8 cellular contexts compared by ENCODE assay signal in the genomic region with DNA sequence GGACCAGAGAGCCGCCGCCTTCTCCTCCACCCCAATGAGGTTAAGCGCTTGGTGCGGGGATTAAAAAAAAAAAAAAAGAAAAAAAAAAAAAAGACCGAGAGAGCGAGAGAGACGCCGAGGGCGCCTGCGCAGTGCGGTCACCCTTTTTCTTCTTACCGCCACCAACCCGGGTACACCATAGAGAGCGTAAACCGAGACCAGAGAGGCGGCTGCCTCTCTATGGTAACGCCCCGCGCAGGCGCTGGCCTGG. TPM values are rescaled to one million over a fixed set of nuclear protein-coding genes. Genes with fewer than 3 reads are reported as not detected.
DNase-seq lines count a peak whose midpoint lies in the region; TF ChIP-seq lines count a peak whose summit lies in the region.

Gene CLASP1 (minus strand): TSS at position 61 of the 250 bp plus-strand sequence. CDS start 43,567 bp downstream, outside the sequence.

- peaks cover 14% of the 10 kb centered on the region for H3K36me3 Mint-ChIP-seq in nephron progenitor cell (ENCODE audit: low read depth)

- H4K20me1 ChIP-seq in GM23248 (ENCODE audit: insufficient read depth), result no peaks in the 10 kb centered on the region

- H3K36me3 ChIP-seq in GM23248 (ENCODE audit: low read depth) (no peaks in the 10 kb centered on the region), stomach smooth muscle (ENCODE audit: control insufficient read depth in 2 of 2, insufficient read depth in 2 of 2, low read length in 2 of 2) (no peaks in the 10 kb centered on the region)

- peaks cover 10% of the 10 kb centered on the region for H3F3A ChIP-seq in GM23248 (ENCODE audit: insufficient read depth)

- peak within 1 kb of the TSS; percentile 98 for H2AFZ ChIP-seq in GM23248

- peak within 1 kb of the TSS; percentile 96 for H3K4me3 Mint-ChIP-seq in nephron progenitor cell

- H3K4me1 ChIP-seq in GM23248 (ENCODE audit: insufficient read depth) (peaks cover 20% of the 10 kb centered on the region), stomach smooth muscle (ENCODE audit: control insufficient read depth, insufficient read depth, low read length) (peaks cover 16% of the 10 kb centered on the region)

- peaks cover 65% of the 10 kb centered on the region for H3K4me1 Mint-ChIP-seq in nephron progenitor cell

- in situ Hi-C loops in GM23248 (cut with MboI), result no loop called here

- TF ChIP-seq CTCF in LNCaP clone FGC (IDR thresholded peaks at IDR 0.05; ENCODE audit: control insufficient read depth, extremely low read depth, insufficient read depth) (no peak), nephron progenitor cell (IDR thresholded peaks at IDR 0.05) (no peak)

- no peaks in the 10 kb centered on the region for H3K9me2 ChIP-seq in GM23248 (ENCODE audit: insufficient read depth)

- H3K4me2 ChIP-seq in GM23248 (ENCODE audit: unreplicated experiment), result peak within 1 kb of the TSS; percentile 96

- DNase-seq in DMS79 treated with DMSO at 0.1 percent for 48 hours (lab: John Stamatoyannopoulos, UW), result peak; percentile 96
- DNase-seq in GM23248, result peak; percentile 99
- DNase-seq in LNCaP clone FGC (ENCODE audit: low read depth), result peak; percentile 83
- peak; percentile 91 for DNase-seq in SIG-M5 (lab: John Stamatoyannopoulos, UW)
- peak; percentile 96 for DNase-seq in activated gamma-delta T cell treated with Interleukin-2 at 50 U/mL for 16 hours
- peak; percentile 97 for DNase-seq in fibroblast of the conjunctiva (ENCODE audit: low read depth)
- DNase-seq in nephron progenitor cell, result peak; percentile 92

- H3K27ac ChIP-seq in GM23248 (peak within 1 kb of the TSS; percentile 97), stomach smooth muscle (ENCODE audit: low read length) (peak within 1 kb of the TSS; percentile 98)

- no peaks in the 10 kb centered on the region for H3K27me3 Mint-ChIP-seq in nephron progenitor cell (ENCODE audit: low read depth, poor library complexity)

- peak within 1 kb of the TSS; percentile 99 for H3K27ac Mint-ChIP-seq in nephron progenitor cell

- H3K4me3 ChIP-seq in GM23248, result peak within 1 kb of the TSS; percentile 95
- H3K4me3 ChIP-seq in LNCaP clone FGC (ENCODE audit: low read depth, low read length), result peak within 1 kb of the TSS; percentile 85
- peak within 1 kb of the TSS; percentile 92 to 98 for H3K4me3 ChIP-seq in stomach smooth muscle (ENCODE audit: low read length in 2 of 2)

- H3K27me3 ChIP-seq in GM23248 (replicated peaks; ENCODE audit: insufficient read depth) (no peaks in the 10 kb centered on the region), stomach smooth muscle (ENCODE audit: control insufficient read depth in 1 of 2, insufficient read depth in 2 of 2, low read length in 2 of 2) (no peaks in the 10 kb centered on the region)

- H3K9ac ChIP-seq in GM23248 (peak within 1 kb of the TSS; percentile 98), stomach smooth muscle (ENCODE audit: low read length in 2 of 2) (peak within 1 kb of the TSS; percentile 98 to 100)

- 0 to 1% methylated on average over 11 to 20 of the region's 20 CpGs for WGBS in GM23248 (ENCODE audit: low coverage in 1 of 2, low lambda C conversion rate in 2 of 2, missing lambda C conversion rate in 2 of 2), 2 experiments

- H3K9me3 ChIP-seq in GM23248 (ENCODE audit: low read depth), result no peaks in the 10 kb centered on the region
- no peaks in the 10 kb centered on the region for H3K9me3 ChIP-seq in stomach smooth muscle (ENCODE audit: control insufficient read depth in 2 of 2, low read length in 2 of 2)

- peaks cover 73% of the 10 kb centered on the region for H3K79me2 ChIP-seq in GM23248 (ENCODE audit: insufficient read depth)

- no peaks in the 10 kb centered on the region for H3K9me3 Mint-ChIP-seq in nephron progenitor cell

RNA-seq across cellular contexts. Expression of gene CLASP1, which starts in this region (rescaled TPM):
- total RNA-seq in GM23248 (2014; rRNA removed; shearing (Covaris generic)), result 37.4 and 41.0 TPM in 2 replicates
- 17.0 and 20.1 TPM in 2 replicates for polyA plus RNA-seq in GM23248 (2016; fragmentation: Nextera tagmentation; extraction: Ambion mirVana)

Comparison
In these comparisons a context has a peak if more than half of its experiments do, and no peak if none do; other contexts are left out.
1. Peak in every context shown above with its lines: DNase-seq, H3K4me3 ChIP-seq and H3K27ac ChIP-seq.